8 cellular contexts compared by ENCODE assay signal in the genomic region with DNA sequence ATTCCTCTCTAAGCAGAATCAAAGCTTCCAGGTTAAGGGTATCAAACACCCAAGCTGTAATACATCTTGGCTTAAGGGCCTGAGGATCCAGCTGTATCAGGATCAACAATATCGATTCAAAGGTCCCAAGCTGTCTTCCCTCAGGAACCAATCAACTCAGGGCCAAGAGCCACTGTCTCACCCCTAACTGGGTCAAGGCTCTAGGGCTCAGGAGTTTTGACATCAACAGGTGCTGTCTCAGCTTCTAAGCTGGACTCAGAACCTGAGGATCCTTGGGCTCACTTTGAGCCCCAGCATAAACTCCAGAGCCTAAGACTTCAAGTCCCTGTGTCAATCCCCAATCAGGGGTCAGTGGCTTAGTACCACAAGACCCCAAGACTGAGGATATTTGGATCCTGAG. TPM values are rescaled to one million over a fixed set of nuclear protein-coding genes. Genes with fewer than 3 reads are reported as not detected.
A peak's percentile ranks its signal among the peaks of the same experiment; 100 is the strongest.
DNase-seq lines count a peak whose midpoint lies in the region; ATAC-seq lines count a peak whose summit lies in the region.

No MANE protein-coding gene starts in this region.

- ATAC-seq in activated CD4-positive, alpha-beta T cell treated with anti-CD3 and anti-CD28 coated beads for 36 hours: no peak
- no peak for ATAC-seq in GM18858 (IDR thresholded peaks at IDR 0.05; ENCODE audit: unreplicated experiment)

- H3K27ac ChIP-seq in stomach smooth muscle (ENCODE audit: low read length): no peak overlapping the region

- H3K27me3 Mint-ChIP-seq in activated CD4-positive, alpha-beta T cell treated with anti-CD3 and anti-CD28 coated beads for 36 hours: no peaks in the 10 kb centered on the region
- H3K27me3 Mint-ChIP-seq in activated CD4-positive, alpha-beta memory T cell treated with anti-CD3 and anti-CD28 coated beads, Interleukin-2, amount 10 ng/mL, durations not matched to agents 7 days and 5 days: no peaks in the 10 kb centered on the region

- peaks cover 18% of the 10 kb centered on the region for H3K4me1 ChIP-seq in stomach smooth muscle (ENCODE audit: control insufficient read depth, insufficient read depth, low read length)

- H3K36me3 Mint-ChIP-seq in activated CD4-positive, alpha-beta T cell treated with anti-CD3 and anti-CD28 coated beads for 36 hours (ENCODE audit: low read depth): peaks cover 8% of the 10 kb centered on the region
- peaks cover 10% of the 10 kb centered on the region for H3K36me3 Mint-ChIP-seq in activated CD4-positive, alpha-beta memory T cell treated with anti-CD3 and anti-CD28 coated beads, Interleukin-2, amount 10 ng/mL, durations not matched to agents 7 days and 5 days (ENCODE audit: low read depth)

- peaks cover 0 to 3% of the 10 kb centered on the region in 2 donors for H3K36me3 ChIP-seq in stomach smooth muscle (ENCODE audit: control insufficient read depth in 2 of 2, insufficient read depth in 2 of 2, low read length in 2 of 2)

- no peaks in the 10 kb centered on the region for H3K27me3 ChIP-seq in stomach smooth muscle (ENCODE audit: control insufficient read depth in 1 of 2, insufficient read depth in 2 of 2, low read length in 2 of 2)

- DNase-seq in activated CD4-positive, alpha-beta T cell treated with anti-CD3 and anti-CD28 coated beads for 36 hours: no peak
- no peak for DNase-seq in activated CD4-positive, alpha-beta T cell treated with anti-CD3 and anti-CD28 coated beads, Interleukin-2, amount 50 U/mL, for 4 hours
- DNase-seq in activated CD4-positive, alpha-beta memory T cell treated with anti-CD3 and anti-CD28 coated beads, Interleukin-2, amount 10 ng/mL, durations not matched to agents 7 days and 5 days: no peak
- no peak for DNase-seq in RPMI8226
- DNase-seq in DMS53 (lab: John Stamatoyannopoulos, UW): no peak

- no peak overlapping the region for H3K27ac Mint-ChIP-seq in activated CD4-positive, alpha-beta T cell treated with anti-CD3 and anti-CD28 coated beads for 36 hours
- H3K27ac Mint-ChIP-seq in activated CD4-positive, alpha-beta memory T cell treated with anti-CD3 and anti-CD28 coated beads, Interleukin-2, amount 10 ng/mL, durations not matched to agents 7 days and 5 days: peak overlapping the region; percentile 16

- H3K4me3 Mint-ChIP-seq in activated CD4-positive, alpha-beta T cell treated with anti-CD3 and anti-CD28 coated beads for 36 hours: peak overlapping the region; percentile 75
- H3K4me3 Mint-ChIP-seq in activated CD4-positive, alpha-beta memory T cell treated with anti-CD3 and anti-CD28 coated beads, Interleukin-2, amount 10 ng/mL, durations not matched to agents 7 days and 5 days: peak overlapping the region; percentile 89

- POLR2A ChIA-PET in activated CD4-positive, alpha-beta T cell treated with anti-CD3 and anti-CD28 coated beads for 36 hours (lab: Charles Lee): interaction anchor here (1.1 kb wide), 1 partner anchor 14 kb away, joined by 6 read pairs; a partner anchor contains a TSS
- POLR2A ChIA-PET in activated CD4-positive, alpha-beta memory T cell treated with anti-CD3 and anti-CD28 coated beads, Interleukin-2, amount 10 ng/mL, durations not matched to agents 7 days and 5 days (lab: Charles Lee): interaction anchor here (1.0 to 3.7 kb wide), 8 partner anchors 12 to 42 kb away, joined by 4 to 27 read pairs (median 8); a partner anchor contains a TSS

- no peaks in the 10 kb centered on the region for H3K9me3 Mint-ChIP-seq in activated CD4-positive, alpha-beta T cell treated with anti-CD3 and anti-CD28 coated beads for 36 hours (ENCODE audit: low read depth)
- H3K9me3 Mint-ChIP-seq in activated CD4-positive, alpha-beta memory T cell treated with anti-CD3 and anti-CD28 coated beads, Interleukin-2, amount 10 ng/mL, durations not matched to agents 7 days and 5 days: no peaks in the 10 kb centered on the region

- intact Hi-C loops in activated CD4-positive, alpha-beta T cell treated with anti-CD3 and anti-CD28 coated beads for 36 hours (cut with DNase I, micrococcal nuclease): no loop called here

- H3K9ac ChIP-seq in stomach smooth muscle (ENCODE audit: low read length in 2 of 2): peak overlapping the region; percentile 42 to 93

- CTCF ChIA-PET in activated CD4-positive, alpha-beta T cell treated with anti-CD3 and anti-CD28 coated beads for 36 hours (lab: Charles Lee): interaction anchor here (0.8 to 1.2 kb wide), 3 partner anchors 18 to 682 kb away, joined by 3 to 4 read pairs (median 3); no protein-coding TSS in a partner anchor
- CTCF ChIA-PET in activated CD4-positive, alpha-beta memory T cell treated with anti-CD3 and anti-CD28 coated beads, Interleukin-2, amount 10 ng/mL, durations not matched to agents 7 days and 5 days (lab: Charles Lee): interaction anchor here (1.2 to 3.2 kb wide), 2 partner anchors 18 to 24 kb away, joined by 3 to 12 read pairs; no protein-coding TSS in a partner anchor

- H3K4me3 ChIP-seq in iPS-18c (ENCODE audit: insufficient read depth, low read depth, low read length) (peak overlapping the region; percentile 94), stomach smooth muscle (ENCODE audit: low read length in 2 of 2) (peak overlapping the region; percentile 88 to 94)

- H3K4me1 Mint-ChIP-seq in activated CD4-positive, alpha-beta T cell treated with anti-CD3 and anti-CD28 coated beads for 36 hours: peaks cover 11% of the 10 kb centered on the region
- H3K4me1 Mint-ChIP-seq in activated CD4-positive, alpha-beta memory T cell treated with anti-CD3 and anti-CD28 coated beads, Interleukin-2, amount 10 ng/mL, durations not matched to agents 7 days and 5 days: peaks cover 24% of the 10 kb centered on the region

- no peaks in the 10 kb centered on the region for H3K9me3 ChIP-seq in iPS-18c (ENCODE audit: control insufficient read depth, insufficient read depth, low read length)
- H3K9me3 ChIP-seq in stomach smooth muscle (ENCODE audit: control insufficient read depth in 2 of 2, low read length in 2 of 2): no peaks in the 10 kb centered on the region

RNA-seq across cellular contexts. Expression of a gene that starts 0.9 kb away (rescaled TPM):
- 1 to 10 TPM; 8.3 to 8.8 TPM for total RNA-seq in activated CD4-positive, alpha-beta T cell treated with anti-CD3 and anti-CD28 coated beads for 36 hours
- 1 to 10 TPM; 5.2 to 5.3 TPM for total RNA-seq in activated CD4-positive, alpha-beta memory T cell treated with anti-CD3 and anti-CD28 coated beads, Interleukin-2, amount 10 ng/mL, durations not matched to agents 7 days and 5 days

RNA-seq across cellular contexts. Expression of a gene that starts 7.7 kb away (rescaled TPM):
- total RNA-seq in activated CD4-positive, alpha-beta T cell treated with anti-CD3 and anti-CD28 coated beads for 36 hours: not detected
- total RNA-seq in activated CD4-positive, alpha-beta memory T cell treated with anti-CD3 and anti-CD28 coated beads, Interleukin-2, amount 10 ng/mL, durations not matched to agents 7 days and 5 days: not detected

RNA-seq across cellular contexts. Expression of a gene that starts 13.8 kb away (rescaled TPM):
- 100 to 1,000 TPM; 101 to 112 TPM for total RNA-seq in activated CD4-positive, alpha-beta T cell treated with anti-CD3 and anti-CD28 coated beads for 36 hours
- total RNA-seq in activated CD4-positive, alpha-beta memory T cell treated with anti-CD3 and anti-CD28 coated beads, Interleukin-2, amount 10 ng/mL, durations not matched to agents 7 days and 5 days: 100 to 1,000 TPM; 106 to 113 TPM

RNA-seq across cellular contexts. Expression of a gene that starts 28.2 kb away (rescaled TPM):
- total RNA-seq in activated CD4-positive, alpha-beta T cell treated with anti-CD3 and anti-CD28 coated beads for 36 hours: 100 to 1,000 TPM in 1 of 2 experiments, 10 to 100 TPM in 1; 84.8 to 101 TPM
- 10 to 100 TPM; 61.6 to 65.9 TPM for total RNA-seq in activated CD4-positive, alpha-beta memory T cell treated with anti-CD3 and anti-CD28 coated beads, Interleukin-2, amount 10 ng/mL, durations not matched to agents 7 days and 5 days

RNA-seq across cellular contexts. Expression of a gene that starts 28.9 kb away (rescaled TPM):
- total RNA-seq in activated CD4-positive, alpha-beta T cell treated with anti-CD3 and anti-CD28 coated beads for 36 hours: 10 to 100 TPM; 13.5 to 19.5 TPM
- total RNA-seq in activated CD4-positive, alpha-beta memory T cell treated with anti-CD3 and anti-CD28 coated beads, Interleukin-2, amount 10 ng/mL, durations not matched to agents 7 days and 5 days: 10 to 100 TPM; 16.9 to 21.3 TPM
